Comparison of ENCODE assay signal across 26 cellular contexts in the genomic region with DNA sequence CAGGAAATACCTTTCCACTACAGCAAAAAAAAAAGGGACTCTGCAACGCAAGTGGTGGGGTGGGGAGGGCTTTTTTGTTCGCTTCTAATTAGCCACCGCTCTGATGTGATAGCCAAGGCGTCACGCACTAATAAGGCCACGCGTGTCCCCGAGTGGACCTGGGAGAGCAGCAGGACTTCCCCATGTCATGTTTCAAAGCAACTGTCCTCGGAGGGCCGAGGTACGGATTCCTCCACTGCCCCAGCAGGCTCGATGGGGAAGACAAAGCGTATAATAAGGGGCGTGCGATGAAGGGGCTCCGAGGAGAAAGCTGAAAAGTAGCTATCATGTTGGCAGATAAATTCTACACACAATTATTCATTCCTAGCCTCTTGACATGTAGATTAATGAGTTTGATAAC.
"Had no signal": no experiment of that assay in that cellular context is flagged by ENCODE, and none has a peak within 500 bp of the region (broad histone marks: within the 10 kb centered on the region; RNA-seq: fewer than 3 reads in every experiment).

No MANE protein-coding gene starts in this region.

- H3K4me3 ChIP-seq: heart right ventricle, hepatocyte, left lung, lower lobe of right lung, mucosa of descending colon, psoas muscle, right lobe of liver, smooth muscle cell, stomach, testis, thyroid gland, transverse colon, uterus had no signal

- H3K36me3 ChIP-seq: heart right ventricle, left lung, lower lobe of right lung, right lobe of liver, stomach, thyroid gland, transverse colon, uterus had no signal

- H3K27ac Mint-ChIP-seq: naive thymus-derived CD4-positive, alpha-beta T cell; natural killer cell treated with Interleukin-12 subunit alpha and Interleukin-12 subunit beta and Interleukin-15 and Interleukin-18, amount 100 ng/mL, for 72 hours; stimulated activated naive B cell treated with anti-CD40 and anti-IgM and Interleukin-4, amounts not matched to agents 10 μg/mL and 1 μg/mL and 100 μg/mL, for 72 hours had no signal

- H3K4me3 Mint-ChIP-seq: naive thymus-derived CD4-positive, alpha-beta T cell; natural killer cell treated with Interleukin-12 subunit alpha and Interleukin-12 subunit beta and Interleukin-15 and Interleukin-18, amount 100 ng/mL, for 72 hours; stimulated activated naive B cell treated with anti-CD40 and anti-IgM and Interleukin-4, amounts not matched to agents 10 μg/mL and 1 μg/mL and 100 μg/mL, for 72 hours had no signal

- H3K9ac ChIP-seq: parathyroid adenoma had no signal

- H3K4me1 Mint-ChIP-seq: naive thymus-derived CD4-positive, alpha-beta T cell; stimulated activated naive B cell treated with anti-CD40 and anti-IgM and Interleukin-4, amounts not matched to agents 10 μg/mL and 1 μg/mL and 100 μg/mL, for 72 hours had no signal

- H3K27me3 ChIP-seq: hepatocyte, right lobe of liver, testis, thyroid gland, transverse colon, uterus had no signal

- H3K27ac ChIP-seq: heart right ventricle, hepatocyte, left lung, lower lobe of right lung, parathyroid adenoma, psoas muscle, right lobe of liver, stomach, testis, thyroid gland, transverse colon, uterus had no signal

- H3K9me3 Mint-ChIP-seq: natural killer cell treated with Interleukin-12 subunit alpha and Interleukin-12 subunit beta and Interleukin-15 and Interleukin-18, amount 100 ng/mL, for 72 hours had no signal

- ATAC-seq: heart right ventricle; left cardiac atrium; left lung; lower lobe of right lung; mucosa of descending colon; naive thymus-derived CD4-positive, alpha-beta T cell; natural killer cell treated with Interleukin-12 subunit alpha and Interleukin-12 subunit beta and Interleukin-15 and Interleukin-18, amount 100 ng/mL, for 72 hours; psoas muscle; right lobe of liver; stimulated activated naive B cell treated with anti-CD40 and anti-IgM and Interleukin-4, amounts not matched to agents 10 μg/mL and 1 μg/mL and 100 μg/mL, for 72 hours; stimulated activated naive CD8-positive, alpha-beta T cell treated with anti-CD3 and anti-CD28 coated beads, Interleukin-15, Interleukin-2, amounts not matched to agents 100 U/mL and 50 U/mL, for 24 hours had no signal

- H3K36me3 Mint-ChIP-seq: naive thymus-derived CD4-positive, alpha-beta T cell; natural killer cell treated with Interleukin-12 subunit alpha and Interleukin-12 subunit beta and Interleukin-15 and Interleukin-18, amount 100 ng/mL, for 72 hours; stimulated activated naive B cell treated with anti-CD40 and anti-IgM and Interleukin-4, amounts not matched to agents 10 μg/mL and 1 μg/mL and 100 μg/mL, for 72 hours had no signal

- DNase-seq: heart right ventricle; islet precursor cell; kidney glomerular epithelial cell; left cardiac atrium; left lung; lower lobe of right lung; mesendoderm; midbrain; mucosa of descending colon; naive thymus-derived CD4-positive, alpha-beta T cell; nucleus accumbens; psoas muscle; right lobe of liver; stimulated activated CD4-positive, alpha-beta T cell treated with anti-CD3 and anti-CD28 coated beads, Interleukin-1b, Interleukin-23, amount 100 ng/mL, for 48 hours; stimulated activated CD4-positive, alpha-beta T cell treated with anti-CD3 and anti-CD28 coated beads, Interleukin-4, amount 100 ng/mL, for 1 hour; stimulated activated naive B cell treated with anti-CD40 and anti-IgM and Interleukin-4, amounts not matched to agents 10 μg/mL and 1 μg/mL and 100 μg/mL, for 72 hours; stimulated activated naive CD8-positive, alpha-beta T cell treated with anti-CD3 and anti-CD28 coated beads, Interleukin-15, Interleukin-2, amounts not matched to agents 100 U/mL and 50 U/mL, for 24 hours; stomach; testis; thyroid gland; transverse colon; uterus had no signal

- H3K9me3 ChIP-seq: heart right ventricle, left lung, lower lobe of right lung, mucosa of descending colon, psoas muscle, right lobe of liver, stomach, testis, thyroid gland, transverse colon, uterus had no signal

- H3K4me1 ChIP-seq: heart right ventricle, left lung, lower lobe of right lung, parathyroid adenoma, psoas muscle, right lobe of liver, stomach, testis, thyroid gland, transverse colon, uterus had no signal
